14 cellular contexts compared by ENCODE assay signal in the genomic region with DNA sequence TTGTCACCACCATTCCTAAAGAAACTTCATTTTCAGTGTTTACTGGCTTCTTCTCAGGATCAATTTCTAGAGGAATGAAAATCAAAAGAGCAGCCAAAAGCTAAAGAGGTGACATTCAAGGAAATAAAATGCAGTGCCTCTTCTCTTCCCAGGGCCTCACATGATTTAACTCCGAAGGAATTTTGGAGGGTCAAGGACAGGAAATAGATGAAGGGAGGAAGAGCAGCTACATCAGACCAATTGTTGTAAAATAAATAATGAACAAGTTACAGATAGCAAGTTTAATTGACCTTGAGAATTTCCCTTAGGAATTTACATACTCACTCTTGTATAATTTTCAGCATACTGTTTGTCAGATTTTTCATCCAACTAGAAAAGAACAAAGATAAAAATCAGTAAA.
DNase-seq lines count a peak whose midpoint lies in the region; ATAC-seq, FAIRE-seq and TF ChIP-seq lines count a peak whose summit lies in the region.
"Had no signal": no experiment of that assay in that cellular context is flagged by ENCODE, and none has a peak within 500 bp of the region (broad histone marks: within the 10 kb centered on the region; RNA-seq: fewer than 3 reads in every experiment).

No MANE protein-coding gene starts in this region.

- TF ChIP-seq RAD21 in A549 (conservative IDR thresholded peaks at IDR 0.05 in 1 of 2, IDR thresholded peaks at IDR 0.05 in 1 of 2), result no peak

- DNase-seq in A549 (ENCODE audit: low read depth in 1 of 2, low spot score in 1 of 2), result peak in 1 of 2 experiments; percentile 29
- peak; percentile 64 for DNase-seq in HFFc6
- DNase-seq in right lobe of liver, result no peak
- no peak for DNase-seq in activated CD4-positive, alpha-beta T cell treated with anti-CD3 and anti-CD28 coated beads for 36 hours
- DNase-seq: activated CD4-positive, alpha-beta memory T cell treated with anti-CD3 and anti-CD28 coated beads, Interleukin-2, amount 10 ng/mL, durations not matched to agents 7 days and 5 days; kidney; NCI-H1105 treated with DMSO at 0.1 percent for 48 hours had no signal

- H3K9me3 ChIP-seq in A549, result no peaks in the 10 kb centered on the region
- no peaks in the 10 kb centered on the region for H3K9me3 ChIP-seq in right lobe of liver

- H3K4me3 Mint-ChIP-seq in HFFc6, result peak overlapping the region; percentile 41
- H3K4me3 Mint-ChIP-seq in activated CD4-positive, alpha-beta T cell treated with anti-CD3 and anti-CD28 coated beads for 36 hours, result no peak overlapping the region
- H3K4me3 Mint-ChIP-seq: activated CD4-positive, alpha-beta memory T cell treated with anti-CD3 and anti-CD28 coated beads, Interleukin-2, amount 10 ng/mL, durations not matched to agents 7 days and 5 days; T-helper 1 cell treated with Interleukin-12 subunit alpha and Interleukin-12 subunit beta and Interleukin-4 antibody, amounts not matched to agents 30 μg/mL and 1 μg/mL, for 36 hours had no signal

- peak overlapping the region; percentile 71 for H3K4me2 ChIP-seq in A549

- H3K4me1 ChIP-seq in A549 (peaks cover 51% of the 10 kb centered on the region), right lobe of liver (peaks cover 0 to 27% (median 8%) of the 10 kb centered on the region in 4 donors)

- H3K4me3 ChIP-seq in A549 (no peak overlapping the region), right lobe of liver (no peak overlapping the region)

- no peak for TF ChIP-seq CTCF in A549 (IDR thresholded peaks at IDR 0.05)
- TF ChIP-seq CTCF in HFFc6 (IDR thresholded peaks at IDR 0.05), result no peak
- no peak for TF ChIP-seq CTCF in right lobe of liver (IDR thresholded peaks at IDR 0.05)

- H3K9me3 Mint-ChIP-seq in HFFc6, result no peaks in the 10 kb centered on the region
- H3K9me3 Mint-ChIP-seq in activated CD4-positive, alpha-beta T cell treated with anti-CD3 and anti-CD28 coated beads for 36 hours (ENCODE audit: low read depth), result no peaks in the 10 kb centered on the region
- H3K9me3 Mint-ChIP-seq: activated CD4-positive, alpha-beta memory T cell treated with anti-CD3 and anti-CD28 coated beads, Interleukin-2, amount 10 ng/mL, durations not matched to agents 7 days and 5 days; activated naive CD4-positive, alpha-beta T cell treated with anti-CD3 and anti-CD28 coated beads, Interleukin-2, amount 50 U/mL, for 72 hours; T-helper 1 cell treated with Interleukin-12 subunit alpha and Interleukin-12 subunit beta and Interleukin-4 antibody, amounts not matched to agents 30 μg/mL and 1 μg/mL, for 36 hours had no signal

- peaks cover 0 to 2% (median 0%) of the 10 kb centered on the region in 4 donors for H3K36me3 ChIP-seq in right lobe of liver

- no peaks in the 10 kb centered on the region for H3K27me3 ChIP-seq in right lobe of liver

- no peak for TF ChIP-seq EP300 in A549 (IDR thresholded peaks at IDR 0.05)

- FAIRE-seq in A549 (lab: Jason Lieb, UNC) (no peak), endometrium (lab: Jason Lieb, UNC) (peak; percentile 81)
- FAIRE-seq: kidney had no signal

- CTCF ChIA-PET in A549 (lab: Yijun Ruan, JAX), result no interaction called here
- CTCF ChIA-PET in activated CD4-positive, alpha-beta T cell treated with anti-CD3 and anti-CD28 coated beads for 36 hours (lab: Charles Lee), result interaction anchor here (0.7 to 1.0 kb wide), 2 partner anchors 18 to 46 kb away, joined by 4 to 5 read pairs; no protein-coding TSS in a partner anchor

- POLR2A ChIA-PET in A549 (lab: Yijun Ruan, JAX), result no interaction called here
- POLR2A ChIA-PET in activated CD4-positive, alpha-beta T cell treated with anti-CD3 and anti-CD28 coated beads for 36 hours (lab: Charles Lee), result no interaction called here

- peak overlapping the region; percentile 76 for H3K27ac Mint-ChIP-seq in HFFc6
- no peak overlapping the region for H3K27ac Mint-ChIP-seq in activated CD4-positive, alpha-beta T cell treated with anti-CD3 and anti-CD28 coated beads for 36 hours
- H3K27ac Mint-ChIP-seq: activated CD4-positive, alpha-beta memory T cell treated with anti-CD3 and anti-CD28 coated beads, Interleukin-2, amount 10 ng/mL, durations not matched to agents 7 days and 5 days; activated naive CD4-positive, alpha-beta T cell treated with anti-CD3 and anti-CD28 coated beads, Interleukin-2, amount 50 U/mL, for 72 hours; T-helper 1 cell treated with Interleukin-12 subunit alpha and Interleukin-12 subunit beta and Interleukin-4 antibody, amounts not matched to agents 30 μg/mL and 1 μg/mL, for 36 hours had no signal

- H3K27ac ChIP-seq in A549 (peak overlapping the region; percentile 48 to 70; a peak in 5 of 6 replicates), right lobe of liver (peak overlapping the region in 1 of 3 donors; percentile 1)
- H3K27ac ChIP-seq: C4-2B had no signal

- ATAC-seq in A549 (peak in 1 of 2 experiments; percentile 39; a peak in 2 of 6 replicates), right lobe of liver (peak; percentile 36 to 69 (median 54)), HG02840 (IDR thresholded peaks at IDR 0.05; ENCODE audit: low FRiP score, unreplicated experiment) (no peak), GM21515 (IDR thresholded peaks at IDR 0.05; ENCODE audit: unreplicated experiment) (no peak), GM19023 (IDR thresholded peaks at IDR 0.05; ENCODE audit: unreplicated experiment) (no peak)
- ATAC-seq in activated CD4-positive, alpha-beta T cell treated with anti-CD3 and anti-CD28 coated beads for 36 hours, result no peak
- ATAC-seq: activated naive CD4-positive, alpha-beta T cell treated with anti-CD3 and anti-CD28 coated beads, Interleukin-2, amount 50 U/mL, for 72 hours had no signal

- H3K4me1 Mint-ChIP-seq in HFFc6 (ENCODE audit: low read depth), result peaks cover 60% of the 10 kb centered on the region
- no peaks in the 10 kb centered on the region for H3K4me1 Mint-ChIP-seq in activated CD4-positive, alpha-beta T cell treated with anti-CD3 and anti-CD28 coated beads for 36 hours
- H3K4me1 Mint-ChIP-seq: activated CD4-positive, alpha-beta memory T cell treated with anti-CD3 and anti-CD28 coated beads, Interleukin-2, amount 10 ng/mL, durations not matched to agents 7 days and 5 days had no signal

- H3K36me3 Mint-ChIP-seq in HFFc6 (ENCODE audit: low read depth), result peaks cover 41% of the 10 kb centered on the region
- peaks cover 8% of the 10 kb centered on the region for H3K36me3 Mint-ChIP-seq in activated CD4-positive, alpha-beta T cell treated with anti-CD3 and anti-CD28 coated beads for 36 hours (ENCODE audit: low read depth)
- H3K36me3 Mint-ChIP-seq: activated naive CD4-positive, alpha-beta T cell treated with anti-CD3 and anti-CD28 coated beads, Interleukin-2, amount 50 U/mL, for 72 hours had no signal

- TF ChIP-seq POLR2A in A549 (IDR thresholded peaks at IDR 0.05; ENCODE audit: low read length) (no peak), right lobe of liver (IDR thresholded peaks at IDR 0.05) (no peak)

- intact Hi-C loops in right lobe of liver (cut with DNase I), result no loop called here
- intact Hi-C loops in activated CD4-positive, alpha-beta T cell treated with anti-CD3 and anti-CD28 coated beads for 36 hours (cut with DNase I, micrococcal nuclease), result no loop called here

- no peaks in the 10 kb centered on the region; the same call in 1 of the 2 replicates for H3K27me3 Mint-ChIP-seq in HFFc6 (ENCODE audit: insufficient read depth)
- H3K27me3 Mint-ChIP-seq in activated CD4-positive, alpha-beta T cell treated with anti-CD3 and anti-CD28 coated beads for 36 hours, result no peaks in the 10 kb centered on the region
- H3K27me3 Mint-ChIP-seq: activated CD4-positive, alpha-beta memory T cell treated with anti-CD3 and anti-CD28 coated beads, Interleukin-2, amount 10 ng/mL, durations not matched to agents 7 days and 5 days had no signal

- 13% methylated on average over 1 of the region's 1 CpG for WGBS in A549 (ENCODE audit: missing lambda C conversion rate)
- 38% methylated on average over 1 of the region's 1 CpG for WGBS in right lobe of liver (ENCODE audit: insufficient coverage, low coverage, low lambda C conversion rate, missing lambda C conversion rate)

TF ChIP-seq in A549, 52 proteins besides CTCF, POLR2A, EP300 and RAD21 (continues in another document):
- TF ChIP-seq SMC3 (IDR thresholded peaks at IDR 0.05) (no peak), ESRRA (IDR thresholded peaks at IDR 0.05; ENCODE audit: borderline replicate concordance, low read length) (no peak), CHD4 (IDR thresholded peaks at IDR 0.05; ENCODE audit: borderline replicate concordance) (no peak), HOXA7 (CRISPR knock-in tag; IDR thresholded peaks at IDR 0.05) (no peak), SREBF2 (IDR thresholded peaks at IDR 0.05) (no peak), RNF2 (IDR thresholded peaks at IDR 0.05; ENCODE audit: borderline replicate concordance, low read depth) (no peak), HOXB5 (CRISPR knock-in tag; IDR thresholded peaks at IDR 0.05) (no peak)
- TF ChIP-seq, protein P1, sequence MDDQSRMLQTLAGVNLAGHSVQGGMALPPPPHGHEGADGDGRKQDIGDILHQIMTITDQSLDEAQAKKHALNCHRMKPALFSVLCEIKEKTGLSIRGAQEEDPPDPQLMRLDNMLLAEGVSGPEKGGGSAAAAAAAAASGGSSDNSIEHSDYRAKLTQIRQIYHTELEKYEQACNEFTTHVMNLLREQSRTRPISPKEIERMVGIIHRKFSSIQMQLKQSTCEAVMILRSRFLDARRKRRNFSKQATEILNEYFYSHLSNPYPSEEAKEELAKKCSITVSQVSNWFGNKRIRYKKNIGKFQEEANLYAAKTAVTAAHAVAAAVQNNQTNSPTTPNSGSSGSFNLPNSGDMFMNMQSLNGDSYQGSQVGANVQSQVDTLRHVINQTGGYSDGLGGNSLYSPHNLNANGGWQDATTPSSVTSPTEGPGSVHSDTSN (IDR thresholded peaks at IDR 0.05), result no peak
- TF ChIP-seq, protein P2, sequence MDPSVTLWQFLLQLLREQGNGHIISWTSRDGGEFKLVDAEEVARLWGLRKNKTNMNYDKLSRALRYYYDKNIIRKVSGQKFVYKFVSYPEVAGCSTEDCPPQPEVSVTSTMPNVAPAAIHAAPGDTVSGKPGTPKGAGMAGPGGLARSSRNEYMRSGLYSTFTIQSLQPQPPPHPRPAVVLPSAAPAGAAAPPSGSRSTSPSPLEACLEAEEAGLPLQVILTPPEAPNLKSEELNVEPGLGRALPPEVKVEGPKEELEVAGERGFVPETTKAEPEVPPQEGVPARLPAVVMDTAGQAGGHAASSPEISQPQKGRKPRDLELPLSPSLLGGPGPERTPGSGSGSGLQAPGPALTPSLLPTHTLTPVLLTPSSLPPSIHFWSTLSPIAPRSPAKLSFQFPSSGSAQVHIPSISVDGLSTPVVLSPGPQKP (IDR thresholded peaks at IDR 0.05; ENCODE audit: low read depth, low read length), result no peak
- TF ChIP-seq, protein P3, sequence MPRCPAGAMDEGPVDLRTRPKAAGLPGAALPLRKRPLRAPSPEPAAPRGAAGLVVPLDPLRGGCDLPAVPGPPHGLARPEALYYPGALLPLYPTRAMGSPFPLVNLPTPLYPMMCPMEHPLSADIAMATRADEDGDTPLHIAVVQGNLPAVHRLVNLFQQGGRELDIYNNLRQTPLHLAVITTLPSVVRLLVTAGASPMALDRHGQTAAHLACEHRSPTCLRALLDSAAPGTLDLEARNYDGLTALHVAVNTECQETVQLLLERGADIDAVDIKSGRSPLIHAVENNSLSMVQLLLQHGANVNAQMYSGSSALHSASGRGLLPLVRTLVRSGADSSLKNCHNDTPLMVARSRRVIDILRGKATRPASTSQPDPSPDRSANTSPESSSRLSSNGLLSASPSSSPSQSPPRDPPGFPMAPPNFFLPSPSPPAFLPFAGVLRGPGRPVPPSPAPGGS (IDR thresholded peaks at IDR 0.05), result no peak

Comparison
In these comparisons a context has a peak if more than half of its experiments do, and no peak if none do; other contexts are left out.
1. ATAC-seq: peak in right lobe of liver (4 of 4); none in HG02840 (single experiment), GM21515 (single experiment), activated CD4-positive, alpha-beta T cell treated with anti-CD3 and anti-CD28 coated beads for 36 hours (single experiment) and GM19023 (single experiment).